ENCODE assay signal across 14 cellular contexts in genomic region chr15:91861223-91861622, GRCh38. TPM values are rescaled to one million over a fixed set of nuclear protein-coding genes. Genes with fewer than 3 reads are reported as not detected.
A peak's percentile ranks its signal among the peaks of the same experiment; 100 is the strongest.
DNase-seq lines count a peak whose midpoint lies in the region; ATAC-seq, FAIRE-seq and TF ChIP-seq lines count a peak whose summit lies in the region.
"Had no signal": no experiment of that assay in that cellular context is flagged by ENCODE, and none has a peak within 500 bp of the region (broad histone marks: within the 10 kb centered on the region; RNA-seq: fewer than 3 reads in every experiment).

No MANE protein-coding gene starts in this region.

- SMC1A ChIA-PET in GM12878 (lab: Charles Lee; ENCODE audit: uncharacterized antibody, unreplicated experiment) = no interaction called here

- CTCF ChIA-PET in GM12878 (lab: Yijun Ruan, JAX) = interaction anchor here (1.6 kb wide), 1 partner anchor 10 kb away, joined by 4 read pairs; no protein-coding TSS in a partner anchor

- FAIRE-seq in GM12878 (lab: Jason Lieb, UNC) = no peak

- RAD21 ChIA-PET in GM12878 (lab: Charles Lee; ENCODE audit: unreplicated experiment) = no interaction called here

- H3K27ac ChIP-seq in GM12878 (ENCODE audit: control insufficient read depth, insufficient read depth) (no peak overlapping the region), neutrophil (peak overlapping the region; percentile 94)
- H3K27ac ChIP-seq: SK-N-MC had no signal

- H3K4me1 ChIP-seq in GM12878 (ENCODE audit: control insufficient read depth, insufficient read depth, low read length) (peaks cover 10% of the 10 kb centered on the region), neutrophil (ENCODE audit: control insufficient read depth in 1 of 2, insufficient read depth in 1 of 2, low read depth in 1 of 2, low read length in 1 of 2) (peaks cover 72 to 87% of the 10 kb centered on the region in 2 experiments)

- H2AFZ ChIP-seq in GM12878 (ENCODE audit: control insufficient read depth, low read depth, low read length) = no peak overlapping the region

- peak; percentile 49 for DNase-seq in GDM1 (lab: John Stamatoyannopoulos, UW)
- DNase-seq in NOMO-1 treated with DMSO at 0.1 percent for 48 hours (lab: John Stamatoyannopoulos, UW; ENCODE audit: unreplicated experiment) = peak; percentile 92
- DNase-seq in GM12878 (ENCODE audit: low read depth, low spot score) = no peak
- DNase-seq in HuH-7 (ENCODE audit: low spot score) = no peak
- DNase-seq: activated CD8-positive, alpha-beta memory T cell treated with anti-CD3 and anti-CD28 coated beads, Interleukin-2, amount 50 U/mL, for 48 hours; BE2C; effector CD8-positive, alpha-beta T cell; NCI-H2171 treated with DMSO at 0.1 percent for 48 hours had no signal

- 0% methylated on average over 6 of the region's 6 CpGs for WGBS in GM12878 (ENCODE audit: insufficient coverage, insufficient replicate concordance, low lambda C conversion rate, missing lambda C conversion rate)

- ATAC-seq in GM12878 (peak; percentile 34), HG03039 (IDR thresholded peaks at IDR 0.05; ENCODE audit: unreplicated experiment) (no peak), HG03354 (IDR thresholded peaks at IDR 0.05; ENCODE audit: poor library complexity, severe bottlenecking, unreplicated experiment) (no peak)
- ATAC-seq: activated CD4-positive, CD25-positive, alpha-beta regulatory T cell treated with anti-CD3 and anti-CD28 coated beads, Interleukin-2, amount 50 U/mL, for 24 hours; activated naive CD4-positive, alpha-beta T cell treated with anti-CD3 and anti-CD28 coated beads, Interleukin-2, amount 50 U/mL, for 72 hours had no signal

- TF ChIP-seq POLR2A in GM12878 (IDR thresholded peaks at IDR 0.05; ENCODE audit: low read depth, low read length) = no peak

- peak; percentile 33 to 60; a peak in 2 of 4 replicates for TF ChIP-seq EP300 in GM12878 (IDR thresholded peaks at IDR 0.05; ENCODE audit: borderline replicate concordance in 1 of 2, control insufficient read depth in 1 of 2, low read depth in 2 of 2, low read length in 2 of 2)

- intact Hi-C loops in GM12878 (cut with micrococcal nuclease; ENCODE audit: unreplicated experiment) = no loop called here

- POLR2A ChIA-PET in GM12878 (lab: Charles Lee) = no interaction called here

- BruUV-seq in GM12878 (replicated peaks; lab: Mats Ljungman, UMichigan) = no TSS peak

- H3K79me2 ChIP-seq in GM12878 (ENCODE audit: control insufficient read depth, insufficient read depth, low read length) = no peaks in the 10 kb centered on the region

- H3K4me2 ChIP-seq in GM12878 (ENCODE audit: control insufficient read depth, insufficient read depth) = no peak overlapping the region

- no peak for TF ChIP-seq RAD21 in GM12878 (IDR thresholded peaks at IDR 0.05; ENCODE audit: insufficient read depth, low read depth, low read length)

- H3K9me3 ChIP-seq in GM12878 (replicated peaks; ENCODE audit: control insufficient read depth, insufficient read depth, low read length) (no peaks in the 10 kb centered on the region), neutrophil (no peaks in the 10 kb centered on the region)
- H3K9me3 ChIP-seq: BE2C had no signal

- no peak overlapping the region for H3K9ac ChIP-seq in GM12878 (ENCODE audit: control insufficient read depth, insufficient read depth, low read length)

- TF ChIP-seq CTCF in GM12878 (IDR thresholded peaks at IDR 0.05 in 2 of 3, conservative IDR thresholded peaks at IDR 0.05 in 1 of 3; ENCODE audit: control insufficient read depth in 2 of 3, extremely low read depth in 1 of 3, insufficient read depth in 1 of 3, low read depth in 3 of 3, low read length in 3 of 3) (no peak), neutrophil (IDR thresholded peaks at IDR 0.05) (peak; percentile 12)

- H3K36me3 ChIP-seq in GM12878 (ENCODE audit: control insufficient read depth in 2 of 2, insufficient read depth in 2 of 2, low read length in 1 of 2) (no peaks in the 10 kb centered on the region), neutrophil (peaks cover 13% of the 10 kb centered on the region)
- H3K36me3 ChIP-seq: BE2C had no signal

- no peaks in the 10 kb centered on the region for H3K27me3 ChIP-seq in GM12878 (replicated peaks in 1 of 2; ENCODE audit: control insufficient read depth in 2 of 2, insufficient read depth in 2 of 2, low read length in 1 of 2)
- no peaks in the 10 kb centered on the region for H3K27me3 ChIP-seq in neutrophil
- H3K27me3 ChIP-seq: BE2C had no signal

- in situ Hi-C loops in GM12878 (cut with MboI) = no loop called here

- H3K4me3 ChIP-seq in GM12878 (no peak overlapping the region), neutrophil (ENCODE audit: low read depth in 1 of 2, low read length in 1 of 2) (peak overlapping the region; percentile 45 to 53)
- H3K4me3 ChIP-seq: SK-N-MC had no signal

- no peaks in the 10 kb centered on the region for H4K20me1 ChIP-seq in GM12878 (ENCODE audit: control insufficient read depth, insufficient read depth)

TF ChIP-seq in GM12878, 131 proteins besides CTCF, POLR2A, EP300 and RAD21 (continues in another document):
- TF ChIP-seq KLF5 (IDR thresholded peaks at IDR 0.05; ENCODE audit: partially characterized antibody) (no peak), ZNF592 (IDR thresholded peaks at IDR 0.05) (no peak), RCOR1 (conservative IDR thresholded peaks at IDR 0.05; ENCODE audit: low read depth, low read length) (no peak), NR2C2 (IDR thresholded peaks at IDR 0.05; ENCODE audit: borderline replicate concordance, control insufficient read depth, insufficient read length, low read depth) (no peak), FOS (IDR thresholded peaks at IDR 0.05; ENCODE audit: borderline replicate concordance, extremely low read depth, insufficient read length) (no peak), ATF7 (IDR thresholded peaks at IDR 0.05; ENCODE audit: low read depth) (no peak)

RNA-seq across cellular contexts. Expression of gene SLCO3A1, which starts 7.7 kb away (rescaled TPM):
- 3.7 and 6.7 TPM in 2 replicates for total RNA-seq in GM12878 (2013; cell fraction: nucleolus; rRNA removed)
- total RNA-seq in GM12878 (2014; rRNA removed) (0.23 and 0.27 TPM in 2 replicates), GM12878 (2014; rRNA removed; fragmentation: Illumina TruSeq; extraction: Trizol) (0.22 and 0.32 TPM in 2 replicates), GM12878 (2021) (0.80 and 1.1 TPM in 2 replicates)
- not detected for polyA plus RNA-seq in GM12878 (2011; ENCODE audit: low read depth)
- polyA plus RNA-seq in GM12878 (2011; rRNA removed) (2.5 and 5.9 TPM in 2 replicates), GM12878 (2014; fragmentation: Illumina TruSeq; extraction: Trizol) (0.28 TPM in 1 of 2 replicates, not detected in the other), GM12878 (2014; fragmentation: Nextera tagmentation; extraction: Ambion mirVana) (under 1 TPM; 0.05 to 0.35 TPM), GM12878 (2014; rRNA removed) (0.22 and 0.23 TPM in 2 replicates), GM12878 (2016; fragmentation: Nextera tagmentation; extraction: Ambion mirVana) (under 1 TPM; 0.35 to 0.79 TPM)
- polyA plus RNA-seq in GM12878 (2011; cell fraction: cytosol; rRNA removed) = 9.8 and 14.1 TPM in 2 replicates
- 16.1 and 17.5 TPM in 2 replicates for polyA plus RNA-seq in GM12878 (2011; cell fraction: nucleus; rRNA removed)
- polyA plus RNA-seq in GM12878 (2012) = 0.07 TPM in 1 of 2 replicates, not detected in the other
- polyA minus RNA-seq in GM12878 (2011; rRNA and poly(A)+ RNA removed) = 20.2 and 26.3 TPM in 2 replicates
- 2.4 and 6.5 TPM in 2 replicates for polyA minus RNA-seq in GM12878 (2011; cell fraction: cytosol; rRNA and poly(A)+ RNA removed)
- 11.8 and 20.2 TPM in 2 replicates for polyA minus RNA-seq in GM12878 (2011; cell fraction: nucleus; rRNA and poly(A)+ RNA removed)

Comparison
In these comparisons a context has a peak if more than half of its experiments do, and no peak if none do; other contexts are left out.
1. DNase-seq: peak in GDM1 (single experiment) and NOMO-1 treated with DMSO at 0.1 percent for 48 hours (single experiment); none in GM12878 (single experiment) and HuH-7 (single experiment).